9 cellular contexts compared by ENCODE assay signal in the genomic region with DNA sequence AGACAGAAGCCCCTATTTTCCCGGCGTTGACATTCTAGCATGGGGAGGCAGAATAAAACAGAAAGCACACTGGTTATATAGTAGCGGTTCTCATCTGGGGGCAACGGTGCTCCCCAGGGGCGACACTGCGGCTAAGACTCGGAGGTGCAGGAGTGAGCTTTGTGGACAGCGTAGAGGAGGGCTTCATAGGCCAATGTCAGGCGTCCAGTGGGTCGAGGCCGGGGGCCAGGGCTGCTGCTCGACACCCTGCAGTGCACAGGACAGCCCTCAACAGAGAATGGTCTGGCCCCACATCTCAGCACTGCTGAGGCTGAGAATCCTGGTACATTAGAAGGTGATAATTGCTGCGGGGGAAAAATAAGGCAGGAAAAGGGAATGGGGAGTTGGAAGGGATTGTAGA. TPM values are rescaled to one million over a fixed set of nuclear protein-coding genes. Genes with fewer than 3 reads are reported as not detected.
DNase-seq lines count a peak whose midpoint lies in the region; ATAC-seq and TF ChIP-seq lines count a peak whose summit lies in the region.
"Had no signal": no experiment of that assay in that cellular context is flagged by ENCODE, and none has a peak within 500 bp of the region (broad histone marks: within the 10 kb centered on the region; RNA-seq: fewer than 3 reads in every experiment).

No MANE protein-coding gene starts in this region.

- H3K27ac ChIP-seq in SK-N-SH (ENCODE audit: low read depth in 2 of 2, low read length in 1 of 2) (no peak overlapping the region), OCI-LY3 (ENCODE audit: low read length) (no peak overlapping the region), endodermal cell (ENCODE audit: low read depth, low read length) (no peak overlapping the region), gastrocnemius medialis (no peak overlapping the region)

- H3K79me2 ChIP-seq in SK-N-SH (ENCODE audit: insufficient read depth) (peaks cover 31% of the 10 kb centered on the region), OCI-LY3 (ENCODE audit: low read length) (peaks cover 9% of the 10 kb centered on the region)

- H3K4me3 ChIP-seq in SK-N-SH (ENCODE audit: low read depth in 2 of 2, low read length in 1 of 2): peak overlapping the region; percentile 56 to 79
- H3K4me3 ChIP-seq in OCI-LY3 (ENCODE audit: low read length): peak overlapping the region; percentile 84
- peak overlapping the region; percentile 95 for H3K4me3 ChIP-seq in endodermal cell (ENCODE audit: low read length)
- H3K4me3 ChIP-seq in gastrocnemius medialis: peak overlapping the region; percentile 59 to 90 (median 70)

- H3K9me3 Mint-ChIP-seq in endodermal cell: no peaks in the 10 kb centered on the region

- H3K4me1 Mint-ChIP-seq in endodermal cell: peaks cover 17% of the 10 kb centered on the region

- no peak for TF ChIP-seq EP300 in SK-N-SH (IDR thresholded peaks at IDR 0.05; ENCODE audit: borderline replicate concordance in 1 of 2, low read depth in 1 of 2, low read length in 1 of 2)

- H3K4me3 Mint-ChIP-seq in endodermal cell: peak overlapping the region; percentile 76

- WGBS in SK-N-SH (ENCODE audit: low lambda C conversion rate): 75% methylated on average over 13 of the region's 13 CpGs
- WGBS in endodermal cell (ENCODE audit: insufficient coverage in 1 of 2, insufficient read length in 1 of 2), 2 experiments: 89 to 90% methylated on average over 13 of the region's 13 CpGs

- H3K4me1 ChIP-seq in SK-N-SH (ENCODE audit: control insufficient read depth in 1 of 2, insufficient read depth in 2 of 2, low read depth in 1 of 2, low read length in 1 of 2) (peaks cover 11 to 16% of the 10 kb centered on the region in 2 experiments; a peak in 2 of 4 replicates), OCI-LY3 (ENCODE audit: low read length) (peaks cover 10% of the 10 kb centered on the region), endodermal cell (ENCODE audit: control insufficient read depth, insufficient read depth, low read length) (no peaks in the 10 kb centered on the region), gastrocnemius medialis (peaks cover 16 to 25% of the 10 kb centered on the region in 2 donors)

- H3K36me3 ChIP-seq in SK-N-SH (replicated peaks in 1 of 2; ENCODE audit: control insufficient read depth in 1 of 2, insufficient read depth in 2 of 2, low read length in 1 of 2) (peaks cover 0 to 7% of the 10 kb centered on the region in 2 experiments), OCI-LY3 (replicated peaks; ENCODE audit: low read depth, low read length) (peaks cover 2% of the 10 kb centered on the region), endodermal cell (ENCODE audit: control insufficient read depth, insufficient read depth, low read length) (peaks cover 5% of the 10 kb centered on the region), gastrocnemius medialis (peaks cover 0 to 4% of the 10 kb centered on the region in 2 donors)

- H3K9ac ChIP-seq in SK-N-SH: peak overlapping the region; percentile 59
- H3K9ac ChIP-seq in OCI-LY3 (ENCODE audit: low read length): no peak overlapping the region
- no peak overlapping the region for H3K9ac ChIP-seq in endodermal cell (ENCODE audit: extremely low read depth, low read length, poor library complexity, severe bottlenecking)

- H3K4me2 ChIP-seq in SK-N-SH (peak overlapping the region; percentile 91), OCI-LY3 (ENCODE audit: low read length) (peak overlapping the region; percentile 67)

- H3F3A ChIP-seq in SK-N-SH (replicated peaks; ENCODE audit: insufficient read depth): peaks cover 11% of the 10 kb centered on the region

- H3K27me3 Mint-ChIP-seq in endodermal cell (ENCODE audit: insufficient read depth): no peaks in the 10 kb centered on the region

- intact Hi-C loops in gastrocnemius medialis (cut with DNase I; ENCODE audit: low total_unique reads): loop anchor here (2.0 to 5.0 kb wide), 2 partner anchors 91 to 121 kb away; partner anchors contain the start of genes FIZ1 and RPL28

- CTCF ChIA-PET in SK-N-SH (lab: Yijun Ruan, JAX): interaction anchor here (5.7 to 7.8 kb wide), 2 partner anchors 10 to 26 kb away, joined by 45 to 46 read pairs; no protein-coding TSS in a partner anchor

- H4K20me1 ChIP-seq in SK-N-SH (ENCODE audit: insufficient read depth) (no peaks in the 10 kb centered on the region), OCI-LY3 (ENCODE audit: insufficient read depth, low read length) (no peaks in the 10 kb centered on the region)

- no peak for TF ChIP-seq POLR2A in gastrocnemius medialis (IDR thresholded peaks at IDR 0.05)

- H2AFZ ChIP-seq in SK-N-SH (ENCODE audit: low read depth) (no peak overlapping the region), OCI-LY3 (ENCODE audit: low read depth, low read length) (no peak overlapping the region)

- H3K9me2 ChIP-seq in SK-N-SH: no peaks in the 10 kb centered on the region

- no peak for DNase-seq in SK-N-SH
- DNase-seq in endodermal cell: no peak
- no peak for DNase-seq in gastrocnemius medialis
- DNase-seq in H4 (ENCODE audit: low spot score): no peak
- no peak for DNase-seq in AG08395 (ENCODE audit: low spot score)

- POLR2A ChIA-PET in SK-N-SH (lab: Yijun Ruan, JAX): no interaction called here

- H3K27me3 ChIP-seq in SK-N-SH (ENCODE audit: insufficient read depth): no peaks in the 10 kb centered on the region
- H3K27me3 ChIP-seq in OCI-LY3 (ENCODE audit: low read depth, low read length): no peaks in the 10 kb centered on the region
- no peaks in the 10 kb centered on the region for H3K27me3 ChIP-seq in endodermal cell (ENCODE audit: control insufficient read depth, insufficient read depth, low read length, poor library complexity, severe bottlenecking)
- peaks cover 0 to 3% (median 0%) of the 10 kb centered on the region in 3 donors for H3K27me3 ChIP-seq in gastrocnemius medialis

- TF ChIP-seq CTCF in SK-N-SH (IDR thresholded peaks at IDR 0.05): no peak
- TF ChIP-seq CTCF in OCI-LY3 (IDR thresholded peaks at IDR 0.05; ENCODE audit: low read depth, low read length): no peak
- TF ChIP-seq CTCF in endodermal cell (conservative IDR thresholded peaks at IDR 0.05): no peak
- no peak for TF ChIP-seq CTCF in gastrocnemius medialis (IDR thresholded peaks at IDR 0.05 in 4 of 5, conservative IDR thresholded peaks at IDR 0.05 in 1 of 5)

- peak overlapping the region; percentile 8 for H3K27ac Mint-ChIP-seq in endodermal cell

- H3K9me3 ChIP-seq in SK-N-SH (no peaks in the 10 kb centered on the region), OCI-LY3 (ENCODE audit: insufficient read depth, low read length) (no peaks in the 10 kb centered on the region), endodermal cell (ENCODE audit: control insufficient read depth, low read length) (no peaks in the 10 kb centered on the region), gastrocnemius medialis (no peaks in the 10 kb centered on the region)

- no peak for ATAC-seq in SK-N-SH treated with all-trans-retinoic acid at 6 μM for 48 hours
- no peak for ATAC-seq in gastrocnemius medialis
- ATAC-seq in HG03139 (IDR thresholded peaks at IDR 0.05; ENCODE audit: unreplicated experiment): no peak

- in situ Hi-C loops in gastrocnemius medialis (cut with MboI; ENCODE audit: low sequenced_read_pairs in 4 of 4): no loop called here

- no peak for TF ChIP-seq RAD21 in SK-N-SH (IDR thresholded peaks at IDR 0.05; ENCODE audit: low read length)

- H3K36me3 Mint-ChIP-seq in endodermal cell (ENCODE audit: low read depth): peaks cover 7% of the 10 kb centered on the region

TF ChIP-seq in SK-N-SH, 30 proteins besides CTCF, POLR2A, EP300 and RAD21 (continues in another document):
- TF ChIP-seq FOXJ3 (CRISPR knock-in tag; IDR thresholded peaks at IDR 0.05) (no peak), GABPA (IDR thresholded peaks at IDR 0.05; ENCODE audit: low read depth) (no peak), FOXM1 (IDR thresholded peaks at IDR 0.05; ENCODE audit: low read depth) (no peak)

TF ChIP-seq in SK-N-SH treated with all-trans-retinoic acid at 6 μM for 48 hours, 23 proteins besides CTCF, POLR2A, EP300 and RAD21 (continues in another document):
- TF ChIP-seq ZC3H10 (CRISPR knock-in tag; IDR thresholded peaks at IDR 0.05) (no peak), BACH2 (CRISPR knock-in tag; IDR thresholded peaks at IDR 0.05; ENCODE audit: borderline replicate concordance) (no peak), SNAI2 (CRISPR knock-in tag; IDR thresholded peaks at IDR 0.05) (no peak), OSR1 (CRISPR knock-in tag; IDR thresholded peaks at IDR 0.05) (no peak)

RNA-seq across cellular contexts. Expression of gene ZNF628, which starts 1.5 kb away (rescaled TPM):
- polyA plus RNA-seq in SK-N-SH (2012; rRNA removed): 0.73 and 1.6 TPM in 2 replicates
- 0.58 and 1.1 TPM in 2 replicates for polyA plus RNA-seq in SK-N-SH (2012; cell fraction: cytosol; rRNA removed)
- 3.7 and 4.2 TPM in 2 replicates for polyA plus RNA-seq in SK-N-SH (2012; cell fraction: nucleus; rRNA removed)
- 10 to 100 TPM in 1 of 2 donors, 1 to 10 TPM in 1; 9.9 to 12.6 TPM for total RNA-seq in endodermal cell
- 8.9 TPM for polyA plus RNA-seq in endodermal cell (2013, experiment 1 of 2)
- polyA plus RNA-seq in endodermal cell (2013, experiment 2 of 2): 11.8 TPM
- total RNA-seq in gastrocnemius medialis: 10 to 100 TPM in 3 of 4 donors, 1 to 10 TPM in 1; 7.4 to 22.3 (median 14.1) TPM
- total RNA-seq in H4 (2014; rRNA removed; shearing (Covaris generic)): 1.4 and 3.9 TPM in 2 replicates

RNA-seq across cellular contexts. Expression of gene NAT14, which starts 7.1 kb away (rescaled TPM):
- polyA plus RNA-seq in SK-N-SH (2012; rRNA removed): 84.4 and 89.9 TPM in 2 replicates
- polyA plus RNA-seq in SK-N-SH (2012; cell fraction: cytosol; rRNA removed): 51.1 and 68.5 TPM in 2 replicates
- 132 and 194 TPM in 2 replicates for polyA plus RNA-seq in SK-N-SH (2012; cell fraction: nucleus; rRNA removed)
- 10 to 100 TPM; 51.3 to 67.1 TPM for total RNA-seq in endodermal cell
- 66.6 TPM for polyA plus RNA-seq in endodermal cell (2013, experiment 1 of 2)
- 69.7 TPM for polyA plus RNA-seq in endodermal cell (2013, experiment 2 of 2)
- total RNA-seq in gastrocnemius medialis: 1 to 10 TPM in 2 of 4 donors, under 1 TPM in 2; 0.40 to 2.5 (median 1.1) TPM
- total RNA-seq in H4 (2014; rRNA removed; shearing (Covaris generic)): 28.0 and 28.9 TPM in 2 replicates

RNA-seq across cellular contexts. Expression of gene SSC5D, which starts 10.3 kb away (rescaled TPM):
- 2.6 and 4.9 TPM in 2 replicates for polyA plus RNA-seq in SK-N-SH (2012; rRNA removed)
- polyA plus RNA-seq in SK-N-SH (2012; cell fraction: cytosol; rRNA removed): 2.4 and 4.2 TPM in 2 replicates
- 22.1 and 22.8 TPM in 2 replicates for polyA plus RNA-seq in SK-N-SH (2012; cell fraction: nucleus; rRNA removed)
- total RNA-seq in endodermal cell (1 to 10 TPM; 1.4 to 2.4 TPM), gastrocnemius medialis (1 to 10 TPM in 2 of 4 donors, under 1 TPM in 2; 0.53 to 2.2 (median 1.1) TPM)
- 8.0 TPM for polyA plus RNA-seq in endodermal cell (2013, experiment 1 of 2)
- 7.4 TPM for polyA plus RNA-seq in endodermal cell (2013, experiment 2 of 2)
- total RNA-seq in H4 (2014; rRNA removed; shearing (Covaris generic)): 0.23 and 0.29 TPM in 2 replicates

RNA-seq across cellular contexts. Expression of gene C19orf85, which starts 13.4 kb away (rescaled TPM):
- polyA plus RNA-seq in SK-N-SH (2012; rRNA removed): not detected in 2 replicates
- polyA plus RNA-seq in SK-N-SH (2012; cell fraction: cytosol; rRNA removed): not detected in 2 replicates
- 0.27 and 0.29 TPM in 2 replicates for polyA plus RNA-seq in SK-N-SH (2012; cell fraction: nucleus; rRNA removed)
- total RNA-seq in endodermal cell: 1 to 10 TPM in 1 of 2 donors, under 1 TPM in 1; 0.62 to 2.3 TPM
- polyA plus RNA-seq in endodermal cell (2013, experiment 1 of 2): 0.39 TPM
- not detected for polyA plus RNA-seq in endodermal cell (2013, experiment 2 of 2)
- not detected for total RNA-seq in gastrocnemius medialis
- not detected in 2 replicates for total RNA-seq in H4 (2014; rRNA removed; shearing (Covaris generic))
- total RNA-seq: M059J had no signal

RNA-seq across cellular contexts. Expression of gene ISOC2, which starts 16.5 kb away (rescaled TPM):
- 60.9 and 65.4 TPM in 2 replicates for polyA plus RNA-seq in SK-N-SH (2012; rRNA removed)
- polyA plus RNA-seq in SK-N-SH (2012; cell fraction: cytosol; rRNA removed): 31.2 and 47.8 TPM in 2 replicates
- polyA plus RNA-seq in SK-N-SH (2012; cell fraction: nucleus; rRNA removed): 43.5 and 46.8 TPM in 2 replicates
- total RNA-seq in endodermal cell (10 to 100 TPM; 35.9 to 39.2 TPM), gastrocnemius medialis (100 to 1,000 TPM in 1 of 4 donors, 10 to 100 TPM in 3; 59.7 to 101 (median 88.7) TPM)
- 30.9 TPM for polyA plus RNA-seq in endodermal cell (2013, experiment 1 of 2)
- 30.8 TPM for polyA plus RNA-seq in endodermal cell (2013, experiment 2 of 2)
- total RNA-seq in H4 (2014; rRNA removed; shearing (Covaris generic)): 187 and 279 TPM in 2 replicates
